Comparison of ENCODE assay signal across 10 cellular contexts in the genomic region with DNA sequence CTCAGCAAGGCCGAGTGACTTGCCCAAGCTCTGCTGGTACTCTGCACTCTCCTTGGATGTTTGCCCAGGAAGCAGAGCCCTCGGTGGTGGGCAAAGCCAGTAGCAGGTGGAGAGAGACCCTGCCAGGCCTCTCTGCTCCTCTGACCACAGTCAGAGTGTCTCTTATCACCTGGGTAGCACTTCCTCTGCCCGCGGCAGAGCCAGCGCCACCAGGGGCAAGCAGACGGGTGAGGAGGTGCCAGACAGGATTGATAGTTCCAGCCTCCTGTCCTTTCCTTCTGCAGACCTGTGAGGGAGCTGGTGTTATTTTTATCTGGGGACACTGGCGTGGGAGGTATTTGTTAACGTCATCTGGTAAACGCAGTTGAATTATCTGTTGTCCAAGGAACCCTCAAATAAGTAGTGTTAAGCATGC.
A peak's percentile ranks its signal among the peaks of the same experiment; 100 is the strongest.
DNase-seq lines count a peak whose midpoint lies in the region; ATAC-seq and TF ChIP-seq lines count a peak whose summit lies in the region.
"Had no signal": no experiment of that assay in that cellular context is flagged by ENCODE, and none has a peak within 500 bp of the region (broad histone marks: within the 10 kb centered on the region; RNA-seq: fewer than 3 reads in every experiment).

No MANE protein-coding gene starts in this region.

- H3K9ac ChIP-seq in colonic mucosa (ENCODE audit: low read depth in 2 of 2, low read length in 2 of 2), result no peak overlapping the region

- no peaks in the 10 kb centered on the region for H3K9me3 ChIP-seq in colonic mucosa

- peak; percentile 68 for DNase-seq in DMS79 (lab: John Stamatoyannopoulos, UW)
- peak; percentile 79 for DNase-seq in RPMI8226
- peak; percentile 3 for DNase-seq in glutamatergic neuron
- peak; percentile 68 for DNase-seq in osteocyte (ENCODE audit: extremely low spot score, unreplicated experiment)
- DNase-seq in stimulated activated CD4-positive, alpha-beta T cell treated with anti-CD3 and anti-CD28 coated beads, Interleukin-2, amount 100 ng/mL, for 24 hours, result no peak
- DNase-seq in stimulated activated CD4-positive, alpha-beta T cell treated with anti-CD3 and anti-CD28 coated beads, Interleukin-2, amount 100 ng/mL, for 48 hours, result no peak
- no peak for DNase-seq in colonic mucosa
- DNase-seq: stimulated activated CD8-positive, alpha-beta memory T cell treated with anti-CD3 and anti-CD28 coated beads, Interleukin-4, amount 100 ng/mL, for 48 hours had no signal

- H3K9me3 Mint-ChIP-seq in glutamatergic neuron (ENCODE audit: unreplicated experiment) (peaks cover 15% of the 10 kb centered on the region), osteocyte (ENCODE audit: unreplicated experiment) (no peaks in the 10 kb centered on the region)

- no peak for ATAC-seq in GM19452 (IDR thresholded peaks at IDR 0.05; ENCODE audit: unreplicated experiment)

- no peak overlapping the region for H3K27ac Mint-ChIP-seq in glutamatergic neuron (ENCODE audit: unreplicated experiment)
- H3K27ac Mint-ChIP-seq in osteocyte (ENCODE audit: unreplicated experiment), result no peak overlapping the region

- no peaks in the 10 kb centered on the region for H3K36me3 ChIP-seq in colonic mucosa

- H3K4me3 Mint-ChIP-seq in glutamatergic neuron (ENCODE audit: unreplicated experiment) (no peak overlapping the region), osteocyte (ENCODE audit: unreplicated experiment) (no peak overlapping the region)

- H3K36me3 Mint-ChIP-seq in glutamatergic neuron (ENCODE audit: unreplicated experiment) (no peaks in the 10 kb centered on the region), osteocyte (ENCODE audit: unreplicated experiment) (peaks cover 52% of the 10 kb centered on the region)

- H3K27ac ChIP-seq in colonic mucosa, result no peak overlapping the region
- H3K27ac ChIP-seq: C4-2B had no signal

- no peak overlapping the region for H3K4me3 ChIP-seq in colonic mucosa

- no peaks in the 10 kb centered on the region for H3K27me3 ChIP-seq in colonic mucosa

- TF ChIP-seq CTCF in glutamatergic neuron (IDR thresholded peaks at IDR 0.05; ENCODE audit: partially characterized antibody, unreplicated experiment), result no peak
- TF ChIP-seq CTCF in osteocyte (IDR thresholded peaks at IDR 0.05), result no peak
- TF ChIP-seq CTCF in colonic mucosa (IDR thresholded peaks at IDR 0.05), result no peak

- intact Hi-C loops in colonic mucosa (cut with DNase I), result no loop called here

- peaks cover 10% of the 10 kb centered on the region for H3K4me1 ChIP-seq in colonic mucosa

- H3K27me3 Mint-ChIP-seq in glutamatergic neuron (ENCODE audit: unreplicated experiment) (peaks cover 10% of the 10 kb centered on the region), osteocyte (ENCODE audit: unreplicated experiment) (no peaks in the 10 kb centered on the region)

- H3K4me1 Mint-ChIP-seq in glutamatergic neuron (ENCODE audit: low read depth, unreplicated experiment) (peaks cover 11% of the 10 kb centered on the region), osteocyte (ENCODE audit: unreplicated experiment) (peaks cover 10% of the 10 kb centered on the region)

Comparison
In these comparisons a context has a peak if more than half of its experiments do, and no peak if none do; other contexts are left out.
1. DNase-seq: peak in DMS79 (single experiment), RPMI8226 (single experiment), glutamatergic neuron (single experiment) and osteocyte (single experiment); none in stimulated activated CD4-positive, alpha-beta T cell treated with anti-CD3 and anti-CD28 coated beads, Interleukin-2, amount 100 ng/mL, for 24 hours (0 of 2), stimulated activated CD4-positive, alpha-beta T cell treated with anti-CD3 and anti-CD28 coated beads, Interleukin-2, amount 100 ng/mL, for 48 hours (0 of 2) and colonic mucosa (single experiment).